ENCODE assay signal across 8 cellular contexts in the genomic region with DNA sequence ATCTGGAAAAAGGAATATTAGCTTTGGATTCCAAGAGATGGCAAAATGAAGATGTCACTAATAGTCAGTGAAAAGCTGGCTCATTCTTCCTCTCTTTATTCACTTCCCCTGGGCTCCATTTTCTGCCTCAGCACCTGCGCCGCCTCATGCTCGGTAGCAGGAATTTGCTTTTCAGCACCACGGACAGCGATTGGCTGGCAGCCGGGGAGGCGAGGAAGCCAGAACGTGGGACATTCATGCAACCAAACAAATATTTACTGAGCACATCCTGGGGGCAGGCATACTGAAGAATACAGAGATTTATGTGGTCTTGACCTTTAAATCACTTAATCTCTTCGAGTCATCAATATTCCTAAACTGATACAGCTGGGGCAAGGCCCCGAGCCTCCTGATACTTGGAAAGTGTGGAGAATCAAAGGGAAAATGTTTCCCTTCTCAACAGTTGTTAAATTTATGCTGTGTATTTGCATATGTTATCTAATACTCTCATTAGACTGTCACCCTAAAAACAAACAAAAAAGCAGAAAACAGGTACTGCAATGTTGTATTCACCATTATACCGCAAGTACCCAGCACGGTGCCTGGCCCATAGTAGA. TPM values are rescaled to one million over a fixed set of nuclear protein-coding genes. Genes with fewer than 3 reads are reported as not detected.
A peak's percentile ranks its signal among the peaks of the same experiment; 100 is the strongest.
DNase-seq lines count a peak whose midpoint lies in the region; ATAC-seq, FAIRE-seq and TF ChIP-seq lines count a peak whose summit lies in the region.

No MANE protein-coding gene starts in this region.

- H3K9ac ChIP-seq in keratinocyte (ENCODE audit: control insufficient read depth, extremely low read depth, insufficient read depth, low read length): no peak overlapping the region

- no peak overlapping the region for H3K27ac ChIP-seq in keratinocyte (ENCODE audit: control insufficient read depth, insufficient read depth, low read length)
- H3K27ac ChIP-seq in gastrocnemius medialis: no peak overlapping the region

- TF ChIP-seq POLR2A in gastrocnemius medialis (IDR thresholded peaks at IDR 0.05): no peak

- DNase-seq in Ammon's horn (ENCODE audit: low spot score) (peak; percentile 72), HTR-8/SVneo (ENCODE audit: insufficient read length, low spot score) (peak; percentile 51), UCSD-AML1 (lab: John Stamatoyannopoulos, UW; ENCODE audit: unreplicated experiment) (peak; percentile 64), keratinocyte (ENCODE audit: low read depth, low spot score) (no peak), gastrocnemius medialis (no peak)
- peak; percentile 63 for DNase-seq in stimulated activated CD4-positive, alpha-beta T cell treated with anti-CD3 and anti-CD28 coated beads, Interleukin-2, amount 100 ng/mL, for 48 hours

- H3K4me1 Mint-ChIP-seq in brain: peaks cover 19% of the 10 kb centered on the region

- no peak for ATAC-seq in gastrocnemius medialis
- ATAC-seq in HG02763 (IDR thresholded peaks at IDR 0.05; ENCODE audit: unreplicated experiment): no peak

- H3K79me2 ChIP-seq in keratinocyte (ENCODE audit: control insufficient read depth, insufficient read depth, low read length): no peaks in the 10 kb centered on the region

- H3K36me3 ChIP-seq in keratinocyte (ENCODE audit: control insufficient read depth in 2 of 2, extremely low read depth in 1 of 2, insufficient read depth in 2 of 2, low read length in 2 of 2) (no peaks in the 10 kb centered on the region), gastrocnemius medialis (no peaks in the 10 kb centered on the region)

- H3K4me3 Mint-ChIP-seq in brain: peak overlapping the region in 4 of 5 experiments; percentile 11 to 55 (median 31)

- TF ChIP-seq CTCF in brain (conservative IDR thresholded peaks at IDR 0.05) (no peak), keratinocyte (optimal IDR thresholded peaks at IDR 0.05 in 1 of 3, IDR thresholded peaks at IDR 0.05 in 1 of 3, conservative IDR thresholded peaks at IDR 0.05 in 1 of 3; ENCODE audit: extremely low read depth in 1 of 3, insufficient read depth in 2 of 3, low read length in 3 of 3) (peak in 1 of 3 experiments; percentile 7), gastrocnemius medialis (IDR thresholded peaks at IDR 0.05 in 4 of 5, conservative IDR thresholded peaks at IDR 0.05 in 1 of 5) (no peak)

- H3K27me3 ChIP-seq in keratinocyte (ENCODE audit: control insufficient read depth, extremely low read depth, insufficient read depth, low read length) (peaks cover 21% of the 10 kb centered on the region), gastrocnemius medialis (peaks cover 0 to 2% (median 0%) of the 10 kb centered on the region in 3 donors)

- dilution Hi-C loops in keratinocyte (cut with MboI; ENCODE audit: extremely low pct_ligation_motif_present, low sequenced_read_pairs): no loop called here

- H3K4me3 ChIP-seq in keratinocyte (ENCODE audit: control insufficient read depth in 2 of 3, extremely low read depth in 1 of 3, insufficient read depth in 2 of 3, low read depth in 1 of 3, low read length in 3 of 3) (no peak overlapping the region), gastrocnemius medialis (no peak overlapping the region)

- H3K27me3 Mint-ChIP-seq in brain: peaks cover 9% of the 10 kb centered on the region

- H3K4me1 ChIP-seq in keratinocyte (ENCODE audit: control insufficient read depth, extremely low read depth, insufficient read depth, low read length) (no peaks in the 10 kb centered on the region), gastrocnemius medialis (no peaks in the 10 kb centered on the region)

- FAIRE-seq in HTR-8/SVneo (lab: Jason Lieb, UNC) (no peak), keratinocyte (lab: Jason Lieb, UNC) (peak; percentile 52)

- H3K36me3 Mint-ChIP-seq in brain: no peaks in the 10 kb centered on the region

- in situ Hi-C loops in gastrocnemius medialis (cut with MboI; ENCODE audit: low sequenced_read_pairs in 4 of 4): no loop called here

- H3K9me3 ChIP-seq in keratinocyte (ENCODE audit: control insufficient read depth, low read depth, low read length) (no peaks in the 10 kb centered on the region), gastrocnemius medialis (no peaks in the 10 kb centered on the region)

- no peaks in the 10 kb centered on the region for H4K20me1 ChIP-seq in keratinocyte (ENCODE audit: control insufficient read depth, extremely low read depth, insufficient read depth, low read length)

- no peaks in the 10 kb centered on the region for H3K9me1 ChIP-seq in keratinocyte (ENCODE audit: control insufficient read depth, extremely low read depth, insufficient read depth, low read length)

- no peak overlapping the region for H2AFZ ChIP-seq in keratinocyte (ENCODE audit: control insufficient read depth, low read length)

- no peak overlapping the region for H3K4me2 ChIP-seq in keratinocyte (ENCODE audit: control insufficient read depth, extremely low read depth, insufficient read depth, low read depth, low read length)

- H3K9me3 Mint-ChIP-seq in brain: peaks cover 0 to 6% (median 0%) of the 10 kb centered on the region in 5 experiments

- peak overlapping the region in 1 of 5 experiments; percentile 11 for H3K27ac Mint-ChIP-seq in brain

- intact Hi-C loops in gastrocnemius medialis (cut with DNase I; ENCODE audit: low total_unique reads): loop anchor here (1.0 kb wide), 1 partner anchor 166 kb away; no protein-coding TSS in a partner anchor

RNA-seq across cellular contexts. Expression of a gene that starts 12.1 kb away (rescaled TPM):
- polyA plus RNA-seq in brain (ENCODE audit: insufficient read depth, low read depth, low replicate concordance): 1.0 TPM
- polyA plus RNA-seq in keratinocyte: 0.03 TPM in 1 of 3 replicates, not detected in the others
- not detected for polyA plus RNA-seq in keratinocyte (2011; ENCODE audit: low read depth)
- not detected in 2 replicates for polyA plus RNA-seq in keratinocyte (2011; cell fraction: cytosol; rRNA removed)
- 0.07 TPM in 1 of 2 replicates, not detected in the other for polyA plus RNA-seq in keratinocyte (2011; cell fraction: nucleus; rRNA removed)
- not detected in 2 replicates for polyA plus RNA-seq in keratinocyte (2012; ENCODE audit: low replicate concordance)
- not detected in 3 replicates for polyA minus RNA-seq in keratinocyte
- polyA minus RNA-seq in keratinocyte (2011; cell fraction: cytosol; rRNA and poly(A)+ RNA removed): not detected
- polyA minus RNA-seq in keratinocyte (2011; cell fraction: nucleus; rRNA and poly(A)+ RNA removed): not detected in 2 replicates
- not detected for total RNA-seq in gastrocnemius medialis

Comparison
In these comparisons a context has a peak if more than half of its experiments do, and no peak if none do; other contexts are left out.
1. DNase-seq: peak in Ammon's horn (single experiment), HTR-8/SVneo (single experiment), UCSD-AML1 (single experiment) and stimulated activated CD4-positive, alpha-beta T cell treated with anti-CD3 and anti-CD28 coated beads, Interleukin-2, amount 100 ng/mL, for 48 hours (2 of 2); none in keratinocyte (single experiment) and gastrocnemius medialis (0 of 2).